Comparison of ENCODE assay signal across 1 cellular context in genomic region chr13:38395505-38395803, GRCh38.
TF ChIP-seq lines count a peak whose summit lies in the region.

No MANE protein-coding gene starts in this region.

TF ChIP-seq in H1, 55 proteins besides CTCF, POLR2A, EP300 and RAD21:
- TF ChIP-seq HDAC6 (IDR thresholded peaks at IDR 0.05; ENCODE audit: low read depth, low read length) (no peak), BACH1 (IDR thresholded peaks at IDR 0.05; ENCODE audit: low read length) (no peak), SAP30 (IDR thresholded peaks at IDR 0.05; ENCODE audit: insufficient read depth, insufficient replicate concordance, low read length) (no peak), CREB1 (IDR thresholded peaks at IDR 0.05) (no peak), ASH2L (IDR thresholded peaks at IDR 0.05; ENCODE audit: low read length) (no peak), SIN3A (conservative IDR thresholded peaks at IDR 0.05 in 1 of 2, IDR thresholded peaks at IDR 0.05 in 1 of 2; ENCODE audit: low read depth in 1 of 2, low read length in 2 of 2) (no peak)
